Comparison of ENCODE assay signal across 28 cellular contexts in genomic region chr1:91623020-91623419, GRCh38.
"Had no signal": no experiment of that assay in that cellular context is flagged by ENCODE, and none has a peak within 500 bp of the region (broad histone marks: within the 10 kb centered on the region; RNA-seq: fewer than 3 reads in every experiment).

No MANE protein-coding gene starts in this region.

- H3K4me1 ChIP-seq: colonic mucosa had no signal

- H3K27me3 ChIP-seq: colonic mucosa, gastroesophageal sphincter, ovary, stomach had no signal

- H3K27ac ChIP-seq: colonic mucosa, dorsolateral prefrontal cortex, neutrophil, WERI-Rb-1 had no signal

- H3K36me3 ChIP-seq: colonic mucosa, gastroesophageal sphincter, neutrophil, ovary, stomach, WERI-Rb-1 had no signal

- ATAC-seq: activated CD4-positive, CD25-positive, alpha-beta regulatory T cell treated with anti-CD3 and anti-CD28 coated beads, Interleukin-2, amount 50 U/mL, for 24 hours; activated naive CD8-positive, alpha-beta T cell treated with anti-CD3 and anti-CD28 coated beads, Interleukin-2, amount 50 U/mL, for 24 hours; left lobe of liver; mucosa of descending colon; SK-N-SH treated with all-trans-retinoic acid at 6 μM for 48 hours; stimulated activated naive B cell treated with anti-CD40 and anti-IgM and Interleukin-4, amounts not matched to agents 10 μg/mL and 1 μg/mL and 100 μg/mL, for 72 hours; T-helper 17 cell had no signal

- DNase-seq: activated CD4-positive, alpha-beta T cell treated with anti-CD3 and anti-CD28 coated beads for 48 hours; activated CD4-positive, alpha-beta T cell treated with anti-CD3 and anti-CD28 coated beads, Interleukin-2, amount 50 U/mL, for 48 hours; activated CD8-positive, alpha-beta memory T cell treated with anti-CD3 and anti-CD28 coated beads, Interleukin-2, amount 50 U/mL, for 4 hours; activated gamma-delta T cell treated with Interleukin-2 at 50 U/mL for 16 hours; activated naive CD8-positive, alpha-beta T cell treated with anti-CD3 and anti-CD28 coated beads, Interleukin-2, amount 50 U/mL, for 24 hours; activated T-cell treated with anti-CD3 and anti-CD28 coated beads, Interleukin-2, amount 50 U/mL, for 1 hour; cerebellar nuclear complex; effector memory CD4-positive, alpha-beta T cell; erythroblast; immature natural killer cell; kidney; stimulated activated CD4-positive, alpha-beta T cell treated with anti-CD3 and anti-CD28 coated beads, Interleukin-15, amount 100 ng/mL, for 24 hours; stimulated activated CD4-positive, alpha-beta T cell treated with anti-CD3 and anti-CD28 coated beads, Interleukin-2, amount 100 ng/mL, for 24 hours; stimulated activated naive B cell treated with anti-CD40 and anti-IgM and Interleukin-4, amounts not matched to agents 10 μg/mL and 1 μg/mL and 100 μg/mL, for 72 hours; stomach; T-helper 17 cell; T1000; WERI-Rb-1 had no signal

- FAIRE-seq: kidney had no signal

- H3K9me3 ChIP-seq: colonic mucosa, gastroesophageal sphincter, mucosa of descending colon, neutrophil, ovary, stomach had no signal

- H3K4me3 ChIP-seq: colonic mucosa, dorsolateral prefrontal cortex, gastroesophageal sphincter, lung, mucosa of descending colon, ovary, stomach had no signal
